Comparison of ENCODE assay signal across 9 cellular contexts in the genomic region with DNA sequence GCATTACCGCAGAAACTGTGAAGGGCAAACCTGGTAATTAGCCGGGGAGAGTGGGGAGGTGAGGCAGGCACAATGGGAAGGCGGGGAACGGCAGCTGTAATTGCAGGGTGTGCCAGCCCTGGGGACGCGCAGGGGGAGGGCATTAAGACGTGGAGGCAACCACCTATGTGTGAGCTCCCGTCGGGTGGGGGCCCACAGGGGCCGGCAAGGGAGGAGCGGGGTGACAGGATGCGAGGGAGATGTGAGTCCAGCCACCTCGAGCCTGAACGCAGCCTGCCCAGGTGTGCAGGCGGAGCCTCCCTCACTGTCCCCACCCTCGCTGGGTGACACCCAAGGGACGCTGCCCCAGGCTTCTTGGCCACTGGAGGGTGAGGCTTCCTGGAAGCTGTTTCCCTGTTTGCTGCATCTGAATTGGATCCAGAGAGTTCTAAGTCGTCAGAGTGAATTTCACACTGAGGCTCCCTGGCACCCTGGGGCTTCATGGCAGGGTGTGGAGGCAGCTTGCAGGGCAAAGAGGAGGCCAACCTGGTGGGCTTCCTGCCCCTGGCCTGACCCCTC.
DNase-seq lines count a peak whose midpoint lies in the region; ATAC-seq, FAIRE-seq and TF ChIP-seq lines count a peak whose summit lies in the region.
"Had no signal": no experiment of that assay in that cellular context is flagged by ENCODE, and none has a peak within 500 bp of the region (broad histone marks: within the 10 kb centered on the region; RNA-seq: fewer than 3 reads in every experiment).

No MANE protein-coding gene starts in this region.

- H3K27me3 ChIP-seq in heart left ventricle: no peaks in the 10 kb centered on the region
- no peaks in the 10 kb centered on the region for H3K27me3 ChIP-seq in small intestine (ENCODE audit: control insufficient read depth in 2 of 2, insufficient read depth in 2 of 2, low read length in 2 of 2)

- H3K4me3 ChIP-seq in heart left ventricle (no peak overlapping the region), small intestine (ENCODE audit: low read depth in 1 of 2, low read length in 2 of 2) (peak overlapping the region in 1 of 2 donors; percentile 4)
- H3K4me3 ChIP-seq: lung had no signal

- H3K36me3 ChIP-seq in heart left ventricle: no peaks in the 10 kb centered on the region
- H3K36me3 ChIP-seq in small intestine (ENCODE audit: control insufficient read depth in 2 of 2, insufficient read depth in 2 of 2, low read length in 2 of 2): no peaks in the 10 kb centered on the region

- peaks cover 5 to 68% (median 57%) of the 10 kb centered on the region in 12 donors for H3K4me1 ChIP-seq in heart left ventricle
- peaks cover 0 to 7% of the 10 kb centered on the region in 2 donors for H3K4me1 ChIP-seq in small intestine (ENCODE audit: control insufficient read depth in 2 of 2, insufficient read depth in 1 of 2, low read depth in 1 of 2, low read length in 1 of 2)

- WGBS in heart left ventricle, 4 donors: 66 to 82% (median 74%) methylated on average over 12 to 18 of the region's 18 CpGs
- WGBS in small intestine, 3 donors: 10 to 50% (median 25%) methylated on average over 16 to 18 of the region's 18 CpGs

- intact Hi-C loops in heart left ventricle (cut with DNase I): no loop called here

- DNase-seq in HT-29 (ENCODE audit: low spot score): peak; percentile 87
- DNase-seq in NCI-H774 (lab: John Stamatoyannopoulos, UW): peak; percentile 26
- DNase-seq in heart left ventricle: peak in 3 of 5 donors; percentile 11 to 65 (median 23)
- peak; percentile 84 for DNase-seq in small intestine
- DNase-seq in dedifferentiated amniotic fluid mesenchymal stem cell (ENCODE audit: extremely low spot score): no peak
- DNase-seq in OCI-M1 (lab: John Stamatoyannopoulos, UW): no peak
- no peak for DNase-seq in cortex of kidney (lab: John Stamatoyannopoulos, UW)
- DNase-seq: T-helper 1 cell had no signal

- no peak for TF ChIP-seq CTCF in heart left ventricle (IDR thresholded peaks at IDR 0.05)

- H3K27ac ChIP-seq in heart left ventricle (peak overlapping the region in 11 of 12 donors; percentile 34 to 77 (median 56)), small intestine (ENCODE audit: low read depth in 1 of 2, low read length in 1 of 2) (peak overlapping the region in 1 of 2 donors; percentile 73)

- TF ChIP-seq POLR2A in heart left ventricle (IDR thresholded peaks at IDR 0.05): no peak

- no peak for FAIRE-seq in small intestine (lab: Jason Lieb, UNC)

- H3K9me3 ChIP-seq in heart left ventricle: no peaks in the 10 kb centered on the region
- H3K9me3 ChIP-seq in small intestine (ENCODE audit: control insufficient read depth, low read depth): no peaks in the 10 kb centered on the region

- ATAC-seq in heart left ventricle: peak in 2 of 4 donors; percentile 9 to 20

Comparison
In these comparisons a context has a peak if more than half of its experiments do, and no peak if none do; other contexts are left out.
1. DNase-seq: peak in HT-29 (single experiment), NCI-H774 (single experiment), heart left ventricle (3 of 5) and small intestine (single experiment); none in dedifferentiated amniotic fluid mesenchymal stem cell (single experiment), OCI-M1 (single experiment) and cortex of kidney (single experiment).